In genomic region chrX:30652527-30653414, GRCh38 we compare ENCODE assay signal across 1 cellular context.
TF ChIP-seq lines count a peak whose summit lies in the region.

No MANE protein-coding gene starts in this region.

TF ChIP-seq in K562, 482 proteins besides CTCF, POLR2A, EP300 and RAD21 (continued from another document and continues in another):
- TF ChIP-seq ZBTB9 (CRISPR knock-in tag; IDR thresholded peaks at IDR 0.05) (no peak), SNRNP70 (optimal IDR thresholded peaks at IDR 0.05; ENCODE audit: low read depth, low read length) (no peak), DLX4 (CRISPR knock-in tag; IDR thresholded peaks at IDR 0.05) (no peak), HOMEZ (CRISPR knock-in tag; IDR thresholded peaks at IDR 0.05) (no peak), E2F5 (CRISPR knock-in tag; IDR thresholded peaks at IDR 0.05) (no peak), ZNF778 (CRISPR knock-in tag; IDR thresholded peaks at IDR 0.05) (no peak), MTA1 (IDR thresholded peaks at IDR 0.05; ENCODE audit: borderline replicate concordance) (no peak), PRMT5 (CRISPR knock-in tag; IDR thresholded peaks at IDR 0.05) (no peak), BMI1 (IDR thresholded peaks at IDR 0.05; ENCODE audit: low read length) (no peak), SMAD2 (IDR thresholded peaks at IDR 0.05; ENCODE audit: low read depth, low read length) (no peak), YY1 (IDR thresholded peaks at IDR 0.05; ENCODE audit: borderline replicate concordance in 1 of 3, control insufficient read depth in 1 of 3, extremely low read depth in 1 of 3, insufficient read depth in 3 of 3, insufficient read length in 1 of 3, insufficient replicate concordance in 2 of 3, low read depth in 1 of 3, low read length in 2 of 3) (peak; percentile 27 to 83 (median 56)), NR1H2 (CRISPR knock-in tag; IDR thresholded peaks at IDR 0.05) (no peak), SMC3 (conservative IDR thresholded peaks at IDR 0.05; ENCODE audit: insufficient read depth, low read depth, low read length) (no peak), MYBL2 (IDR thresholded peaks at IDR 0.05; ENCODE audit: low read depth) (no peak), MYBL2 (CRISPR knock-in tag; IDR thresholded peaks at IDR 0.05; ENCODE audit: borderline replicate concordance) (no peak), BACH1 (tag; IDR thresholded peaks at IDR 0.05) (no peak), ZNF76 (CRISPR knock-in tag; IDR thresholded peaks at IDR 0.05; ENCODE audit: borderline replicate concordance) (no peak), TCF3 (CRISPR knock-in tag; IDR thresholded peaks at IDR 0.05) (0 out of 2 replicates have a peak, but pooled peaks have one; percentile 8), ZNF609 (CRISPR knock-in tag; IDR thresholded peaks at IDR 0.05; ENCODE audit: borderline replicate concordance) (0 out of 2 replicates have a peak, but pooled peaks have one; percentile 30), ZC3H11A (IDR thresholded peaks at IDR 0.05; ENCODE audit: low read depth, low read length) (no peak), GABPB1 (CRISPR knock-in tag; IDR thresholded peaks at IDR 0.05) (peak; percentile 73; the same call in 1 of the 2 replicates), CCAR2 (IDR thresholded peaks at IDR 0.05; ENCODE audit: low read depth, low read length) (no peak), SAP30 (IDR thresholded peaks at IDR 0.05; ENCODE audit: borderline replicate concordance, insufficient read depth, low read depth, low read length, poor library complexity, severe bottlenecking) (peak; percentile 42), RERE (CRISPR knock-in tag; IDR thresholded peaks at IDR 0.05; ENCODE audit: borderline replicate concordance) (no peak), STAT5A (IDR thresholded peaks at IDR 0.05; ENCODE audit: borderline replicate concordance, low read length) (no peak), NCOA2 (IDR thresholded peaks at IDR 0.05; ENCODE audit: partially characterized antibody in 2 of 2) (no peak), ZNF140 (CRISPR knock-in tag; IDR thresholded peaks at IDR 0.05) (no peak), NFXL1 (CRISPR knock-in tag; IDR thresholded peaks at IDR 0.05) (no peak), MLLT1 (IDR thresholded peaks at IDR 0.05) (no peak), PHTF2 (CRISPR knock-in tag; IDR thresholded peaks at IDR 0.05) (no peak), ATF2 (CRISPR knock-in tag; IDR thresholded peaks at IDR 0.05) (no peak), SAFB (IDR thresholded peaks at IDR 0.05; ENCODE audit: borderline replicate concordance, low read depth, low read length) (no peak), SOX6 (IDR thresholded peaks at IDR 0.05) (no peak), CUX1 (CRISPR knock-in tag; IDR thresholded peaks at IDR 0.05) (no peak), ZNF644 (tag; IDR thresholded peaks at IDR 0.05; ENCODE audit: low read depth) (no peak), MEF2A (IDR thresholded peaks at IDR 0.05; ENCODE audit: control insufficient read depth, low read depth, low read length) (no peak)
